Comparison of ENCODE assay signal across 6 cellular contexts in genomic region chr5:6218517-6218916, GRCh38.
"Had no signal": no experiment of that assay in that cellular context is flagged by ENCODE, and none has a peak within 500 bp of the region (broad histone marks: within the 10 kb centered on the region; RNA-seq: fewer than 3 reads in every experiment).

No MANE protein-coding gene starts in this region.

- DNase-seq: IMR-90, KBM-7 had no signal

- H3K4me1 Mint-ChIP-seq: IgD-negative memory B cell had no signal

- H3K27ac ChIP-seq: HL-60 had no signal

- H3K4me3 Mint-ChIP-seq: IgD-negative memory B cell had no signal

- FAIRE-seq: HTR-8/SVneo, K562 had no signal

- H3K36me3 Mint-ChIP-seq: IgD-negative memory B cell had no signal

- H3K27ac Mint-ChIP-seq: IgD-negative memory B cell had no signal

- ATAC-seq: K562 had no signal

- H3K4me3 ChIP-seq: K562 had no signal

- H3K27me3 Mint-ChIP-seq: IgD-negative memory B cell had no signal
